In the genomic region with DNA sequence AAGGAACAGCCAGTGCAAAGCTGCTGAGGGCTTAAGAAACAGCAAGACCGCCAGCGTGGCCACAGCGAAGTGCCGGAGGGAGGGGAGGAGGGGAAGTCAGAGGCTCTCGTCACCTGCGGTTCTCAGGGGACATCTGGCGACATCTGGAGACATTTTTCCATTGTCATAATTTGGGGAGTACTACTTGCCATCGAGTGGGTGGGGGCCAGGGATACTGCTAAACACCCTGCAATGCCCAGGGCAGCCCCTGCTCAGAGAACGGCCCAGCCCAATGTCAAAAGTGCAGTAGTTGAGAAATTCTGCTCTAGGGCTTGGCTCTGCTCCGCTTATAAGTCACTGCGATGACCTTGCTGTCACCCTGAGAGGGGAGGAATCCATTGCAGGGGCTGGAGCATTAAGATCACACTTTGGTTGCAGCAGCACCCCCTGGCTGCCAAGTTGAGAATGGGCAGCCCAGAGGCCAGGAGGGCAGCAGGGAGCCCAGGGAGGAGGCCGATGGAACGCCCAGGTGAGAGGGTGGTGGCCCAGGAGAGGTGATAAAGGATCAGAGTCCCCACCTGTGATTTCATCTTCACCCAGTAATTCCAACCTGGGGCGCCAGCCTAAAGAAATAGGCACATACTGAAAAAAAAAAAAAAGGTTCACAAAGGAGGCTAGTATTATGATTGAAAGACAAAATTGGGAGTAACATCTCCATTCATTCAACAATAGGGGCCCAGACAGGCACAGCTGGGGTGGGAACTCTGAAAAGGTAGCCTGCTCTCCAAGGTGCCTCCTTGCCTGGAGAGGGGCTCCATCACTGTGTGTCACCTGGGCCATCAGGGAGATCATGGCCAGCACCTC, we compare ENCODE assay signal across 8 cellular contexts.
DNase-seq lines count a peak whose midpoint lies in the region; ATAC-seq, FAIRE-seq and TF ChIP-seq lines count a peak whose summit lies in the region.

No MANE protein-coding gene starts in this region.

- intact Hi-C loops in kidney (cut with DNase I): no loop called here
- intact Hi-C loops in uterus (cut with DNase I; ENCODE audit: low total_unique reads): no loop called here

- no peak overlapping the region for H3K4me3 Mint-ChIP-seq in activated naive CD8-positive, alpha-beta T cell treated with anti-CD3 and anti-CD28 coated beads, Interleukin-2, amount 10 ng/mL, durations not matched to agents 7 days and 5 days

- no peak for TF ChIP-seq POLR2A in uterus (IDR thresholded peaks at IDR 0.05)

- H3K27ac Mint-ChIP-seq in activated naive CD8-positive, alpha-beta T cell treated with anti-CD3 and anti-CD28 coated beads, Interleukin-2, amount 10 ng/mL, durations not matched to agents 7 days and 5 days: no peak overlapping the region

- H3K36me3 ChIP-seq in kidney (ENCODE audit: control insufficient read depth in 1 of 2, insufficient read depth in 2 of 2, low read length in 2 of 2) (no peaks in the 10 kb centered on the region), uterus (no peaks in the 10 kb centered on the region)

- peak; percentile 41 for DNase-seq in activated CD4-positive, alpha-beta T cell treated with anti-CD3 and anti-CD28 coated beads for 48 hours
- no peak for DNase-seq in activated CD4-positive, alpha-beta T cell treated with anti-CD3 and anti-CD28 coated beads, Interleukin-2, amount 50 U/mL, for 1 hour
- no peak for DNase-seq in activated naive CD8-positive, alpha-beta T cell treated with anti-CD3 and anti-CD28 coated beads, Interleukin-2, amount 10 ng/mL, durations not matched to agents 7 days and 5 days
- DNase-seq in kidney (no peak), uterus (no peak), dedifferentiated amniotic fluid mesenchymal stem cell (ENCODE audit: extremely low spot score) (no peak)
- no peak for DNase-seq in NK-92 treated with Interleukin-12 subunit alpha and Interleukin-12 subunit beta, amount 100 ng/mL, for 24 hours (lab: John Stamatoyannopoulos, UW)

- ATAC-seq in activated naive CD8-positive, alpha-beta T cell treated with anti-CD3 and anti-CD28 coated beads, Interleukin-2, amount 10 ng/mL, durations not matched to agents 7 days and 5 days (ENCODE audit: low read depth): peak; percentile 52

- no peaks in the 10 kb centered on the region for H3K36me3 Mint-ChIP-seq in activated naive CD8-positive, alpha-beta T cell treated with anti-CD3 and anti-CD28 coated beads, Interleukin-2, amount 10 ng/mL, durations not matched to agents 7 days and 5 days

- H3K27me3 ChIP-seq in uterus: no peaks in the 10 kb centered on the region

- H3K9me3 ChIP-seq in kidney (ENCODE audit: control insufficient read depth in 1 of 2, low read length in 2 of 2) (peaks cover 0 to 3% of the 10 kb centered on the region in 2 donors), uterus (no peaks in the 10 kb centered on the region)

- POLR2A ChIA-PET in activated naive CD8-positive, alpha-beta T cell treated with anti-CD3 and anti-CD28 coated beads, Interleukin-2, amount 10 ng/mL, durations not matched to agents 7 days and 5 days (lab: Charles Lee): no interaction called here

- H3K27me3 Mint-ChIP-seq in activated naive CD8-positive, alpha-beta T cell treated with anti-CD3 and anti-CD28 coated beads, Interleukin-2, amount 10 ng/mL, durations not matched to agents 7 days and 5 days: peaks cover 2% of the 10 kb centered on the region

- no peak for TF ChIP-seq EP300 in Ishikawa (IDR thresholded peaks at IDR 0.05; ENCODE audit: borderline replicate concordance)

- H3K27ac ChIP-seq in kidney (ENCODE audit: low read depth in 2 of 2, low read length in 2 of 2) (no peak overlapping the region), uterus (no peak overlapping the region)

- H3K4me1 ChIP-seq in kidney (ENCODE audit: control insufficient read depth in 1 of 2, insufficient read depth in 1 of 2, low read depth in 1 of 2, low read length in 2 of 2) (no peaks in the 10 kb centered on the region), uterus (no peaks in the 10 kb centered on the region)

- H3K9me3 Mint-ChIP-seq in activated naive CD8-positive, alpha-beta T cell treated with anti-CD3 and anti-CD28 coated beads, Interleukin-2, amount 10 ng/mL, durations not matched to agents 7 days and 5 days: peaks cover 2% of the 10 kb centered on the region

- no peaks in the 10 kb centered on the region for H3K4me1 Mint-ChIP-seq in activated naive CD8-positive, alpha-beta T cell treated with anti-CD3 and anti-CD28 coated beads, Interleukin-2, amount 10 ng/mL, durations not matched to agents 7 days and 5 days

- no peak overlapping the region for H3K9ac ChIP-seq in kidney (ENCODE audit: low read length in 2 of 2)

- H3K4me3 ChIP-seq in kidney (ENCODE audit: low read length in 2 of 2) (no peak overlapping the region), uterus (no peak overlapping the region)

- TF ChIP-seq RAD21 in Ishikawa (IDR thresholded peaks at IDR 0.05; ENCODE audit: low read depth): peak; percentile 42; the same call in 1 of the 2 replicates

- no peak for FAIRE-seq in kidney (lab: Jason Lieb, UNC)

- TF ChIP-seq CTCF in kidney (IDR thresholded peaks at IDR 0.05; ENCODE audit: borderline replicate concordance, extremely low read depth, insufficient read depth) (peak; percentile 41), uterus (IDR thresholded peaks at IDR 0.05) (peak in 3 of 4 experiments; percentile 18 to 43 (median 36))

TF ChIP-seq in Ishikawa, 13 proteins besides CTCF, POLR2A, EP300 and RAD21:
- TF ChIP-seq TAF1 (IDR thresholded peaks at IDR 0.05; ENCODE audit: low read depth): no peak
- no peak for TF ChIP-seq NFIC (IDR thresholded peaks at IDR 0.05)
- no peak for TF ChIP-seq CEBPB (IDR thresholded peaks at IDR 0.05)
- TF ChIP-seq CREB1 (IDR thresholded peaks at IDR 0.05; ENCODE audit: low read depth): no peak
- TF ChIP-seq MAX (IDR thresholded peaks at IDR 0.05): no peak
- TF ChIP-seq FOXM1 (IDR thresholded peaks at IDR 0.05; ENCODE audit: borderline replicate concordance, low read depth): no peak
- no peak for TF ChIP-seq EGR1 (IDR thresholded peaks at IDR 0.05)
